ENCODE assay signal across 9 cellular contexts in the genomic region with DNA sequence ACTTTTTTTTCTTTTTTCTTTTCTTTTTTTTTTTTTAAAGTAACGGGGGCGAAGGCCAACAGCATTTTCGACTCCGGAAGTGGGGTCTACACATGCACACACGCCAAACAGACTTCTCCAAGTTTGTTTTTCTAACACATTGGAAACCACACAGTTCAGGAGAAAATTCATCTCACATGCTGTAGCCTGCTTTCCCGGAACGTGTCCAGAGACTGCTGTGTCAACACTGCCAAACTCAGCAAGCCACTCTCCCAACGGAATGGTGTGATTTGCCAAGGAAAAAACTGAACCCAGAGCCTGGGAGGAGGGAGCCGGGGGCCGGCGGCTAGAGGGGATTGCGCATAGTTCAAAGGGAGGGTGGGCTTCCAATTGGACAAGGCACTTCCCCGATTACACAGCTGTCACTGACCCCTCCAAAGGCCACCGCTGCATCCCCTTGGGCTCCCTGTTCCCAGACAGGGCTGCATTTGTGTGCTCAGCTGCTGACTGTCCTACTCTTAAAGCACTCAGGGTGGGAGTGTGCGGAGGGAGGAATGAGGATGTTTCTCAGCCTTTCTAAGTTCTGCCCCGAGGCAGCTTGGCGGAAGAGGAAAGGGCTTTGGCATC.
DNase-seq lines count a peak whose midpoint lies in the region; ATAC-seq, FAIRE-seq and TF ChIP-seq lines count a peak whose summit lies in the region.
"Had no signal": no experiment of that assay in that cellular context is flagged by ENCODE, and none has a peak within 500 bp of the region (broad histone marks: within the 10 kb centered on the region; RNA-seq: fewer than 3 reads in every experiment).

No MANE protein-coding gene starts in this region.

- no peaks in the 10 kb centered on the region for H3K36me3 ChIP-seq in astrocyte (ENCODE audit: insufficient read depth, low read length)

- no peaks in the 10 kb centered on the region for H3K36me3 Mint-ChIP-seq in astrocyte (ENCODE audit: low read depth, unreplicated experiment)

- H3K9me3 ChIP-seq in astrocyte (ENCODE audit: insufficient read depth, low read depth, low read length): no peaks in the 10 kb centered on the region

- H3K27me3 Mint-ChIP-seq in astrocyte (ENCODE audit: low read depth, unreplicated experiment): peaks cover 24% of the 10 kb centered on the region

- H3K4me2 ChIP-seq in astrocyte (ENCODE audit: low read length): peak overlapping the region; percentile 79

- no peaks in the 10 kb centered on the region for H4K20me1 ChIP-seq in astrocyte (ENCODE audit: insufficient read depth, low read length)

- no peaks in the 10 kb centered on the region for H3K4me1 Mint-ChIP-seq in astrocyte (ENCODE audit: low read depth, unreplicated experiment)

- H3K27ac Mint-ChIP-seq in astrocyte (ENCODE audit: unreplicated experiment): no peak overlapping the region

- H3K9me3 Mint-ChIP-seq in astrocyte (ENCODE audit: unreplicated experiment): peaks cover 4% of the 10 kb centered on the region

- peak overlapping the region; percentile 86 for H2AFZ ChIP-seq in astrocyte (ENCODE audit: low read depth, low read length)

- H3K27me3 ChIP-seq in astrocyte (ENCODE audit: insufficient read depth, low read length): no peaks in the 10 kb centered on the region

- intact Hi-C loops in Right ventricle myocardium inferior (cut with DNase I): loop anchor here (1.0 to 5.0 kb wide), 3 partner anchors 91 to 194 kb away; no protein-coding TSS in a partner anchor

- H3K9ac ChIP-seq in astrocyte (ENCODE audit: low read length): no peak overlapping the region

- H3K4me3 ChIP-seq in astrocyte (ENCODE audit: insufficient read depth, low read depth, low read length): peak overlapping the region; percentile 38

- DNase-seq in COLO668 (lab: John Stamatoyannopoulos, UW; ENCODE audit: unreplicated experiment) (peak; percentile 65), astrocyte (ENCODE audit: low read depth) (peak; percentile 60), Right ventricle myocardium inferior (ENCODE audit: missing footprints) (peak; percentile 67), pons (ENCODE audit: low spot score) (peak; percentile 34), NCI-H82 treated with DMSO at 0.1 percent for 48 hours (lab: John Stamatoyannopoulos, UW; ENCODE audit: unreplicated experiment) (no peak), NCI-H226 (no peak)
- DNase-seq in stimulated activated CD4-positive, alpha-beta T cell treated with anti-CD3 and anti-CD28 coated beads, Interleukin-2, amount 100 ng/mL, for 48 hours: no peak
- DNase-seq in stimulated activated CD4-positive, alpha-beta T cell treated with anti-CD3 and anti-CD28 coated beads, Interleukin-15, amount 100 ng/mL, for 24 hours: no peak
- DNase-seq: activated CD4-positive, alpha-beta T cell treated with anti-CD3 and anti-CD28 coated beads, Interleukin-2, amount 50 U/mL, for 4 hours had no signal

- no peaks in the 10 kb centered on the region for H3K79me2 ChIP-seq in astrocyte (ENCODE audit: insufficient read depth, low read length)

- no peak for FAIRE-seq in astrocyte (lab: Jason Lieb, UNC)

- H3K27ac ChIP-seq in astrocyte (ENCODE audit: low read depth, low read length): no peak overlapping the region

- peak; percentile 84 for ATAC-seq in Right ventricle myocardium inferior

- H3K4me3 Mint-ChIP-seq in astrocyte (ENCODE audit: unreplicated experiment): no peak overlapping the region

- no peak for TF ChIP-seq CTCF in astrocyte (IDR thresholded peaks at IDR 0.05; ENCODE audit: insufficient read depth, low read depth, low read length)

- peaks cover 10% of the 10 kb centered on the region for H3K4me1 ChIP-seq in astrocyte (ENCODE audit: insufficient read depth, low read length)

Comparison
In these comparisons a context has a peak if more than half of its experiments do, and no peak if none do; other contexts are left out.
1. DNase-seq: peak in COLO668 (single experiment), astrocyte (single experiment), Right ventricle myocardium inferior (single experiment) and pons (single experiment); none in stimulated activated CD4-positive, alpha-beta T cell treated with anti-CD3 and anti-CD28 coated beads, Interleukin-2, amount 100 ng/mL, for 48 hours (0 of 2), stimulated activated CD4-positive, alpha-beta T cell treated with anti-CD3 and anti-CD28 coated beads, Interleukin-15, amount 100 ng/mL, for 24 hours (single experiment), NCI-H82 treated with DMSO at 0.1 percent for 48 hours (single experiment) and NCI-H226 (single experiment).